1 cellular context compared by ENCODE assay signal in the genomic region with DNA sequence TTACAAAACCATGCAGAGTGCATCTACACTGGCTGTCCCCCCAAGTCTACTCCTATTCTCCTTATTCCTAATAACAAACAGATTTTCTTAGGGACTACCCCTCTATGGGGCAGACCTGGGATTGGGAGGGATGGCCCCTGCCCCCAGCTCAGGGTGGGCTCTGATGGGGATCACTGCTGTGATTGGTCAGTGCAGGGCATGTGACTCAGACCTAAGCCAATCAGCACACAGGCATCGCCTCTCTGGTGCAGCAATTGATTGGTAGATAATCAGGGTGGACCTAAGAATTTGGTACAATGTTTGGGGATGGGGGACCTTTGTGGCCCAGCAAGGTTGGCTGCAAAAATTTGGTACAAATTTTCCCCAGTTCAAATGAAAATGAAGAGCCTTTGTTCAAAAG.
TF ChIP-seq lines count a peak whose summit lies in the region.

No MANE protein-coding gene starts in this region.

TF ChIP-seq in K562, 482 proteins besides CTCF, POLR2A, EP300 and RAD21:
- TF ChIP-seq HSF4 (CRISPR knock-in tag; IDR thresholded peaks at IDR 0.05; ENCODE audit: borderline replicate concordance), result no peak
- TF ChIP-seq RAD51 (IDR thresholded peaks at IDR 0.05; ENCODE audit: borderline replicate concordance, low read depth), result peak; percentile 58; the same call in 1 of the 2 replicates
- TF ChIP-seq DMBX1 (CRISPR knock-in tag; IDR thresholded peaks at IDR 0.05; ENCODE audit: borderline replicate concordance), result no peak
- TF ChIP-seq, protein P1, sequence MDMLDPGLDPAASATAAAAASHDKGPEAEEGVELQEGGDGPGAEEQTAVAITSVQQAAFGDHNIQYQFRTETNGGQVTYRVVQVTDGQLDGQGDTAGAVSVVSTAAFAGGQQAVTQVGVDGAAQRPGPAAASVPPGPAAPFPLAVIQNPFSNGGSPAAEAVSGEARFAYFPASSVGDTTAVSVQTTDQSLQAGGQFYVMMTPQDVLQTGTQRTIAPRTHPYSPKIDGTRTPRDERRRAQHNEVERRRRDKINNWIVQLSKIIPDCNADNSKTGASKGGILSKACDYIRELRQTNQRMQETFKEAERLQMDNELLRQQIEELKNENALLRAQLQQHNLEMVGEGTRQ (CRISPR knock-in tag; IDR thresholded peaks at IDR 0.05), result peak; percentile 86
- TF ChIP-seq TCF7 (IDR thresholded peaks at IDR 0.05; ENCODE audit: borderline replicate concordance), result no peak
- TF ChIP-seq, protein P2, sequence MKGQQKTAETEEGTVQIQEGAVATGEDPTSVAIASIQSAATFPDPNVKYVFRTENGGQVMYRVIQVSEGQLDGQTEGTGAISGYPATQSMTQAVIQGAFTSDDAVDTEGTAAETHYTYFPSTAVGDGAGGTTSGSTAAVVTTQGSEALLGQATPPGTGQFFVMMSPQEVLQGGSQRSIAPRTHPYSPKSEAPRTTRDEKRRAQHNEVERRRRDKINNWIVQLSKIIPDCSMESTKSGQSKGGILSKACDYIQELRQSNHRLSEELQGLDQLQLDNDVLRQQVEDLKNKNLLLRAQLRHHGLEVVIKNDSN (CRISPR knock-in tag; IDR thresholded peaks at IDR 0.05), result peak; percentile 84
- TF ChIP-seq NFYB (IDR thresholded peaks at IDR 0.05; ENCODE audit: extremely low read depth, insufficient read length), result peak; percentile 33
